In the genomic region with DNA sequence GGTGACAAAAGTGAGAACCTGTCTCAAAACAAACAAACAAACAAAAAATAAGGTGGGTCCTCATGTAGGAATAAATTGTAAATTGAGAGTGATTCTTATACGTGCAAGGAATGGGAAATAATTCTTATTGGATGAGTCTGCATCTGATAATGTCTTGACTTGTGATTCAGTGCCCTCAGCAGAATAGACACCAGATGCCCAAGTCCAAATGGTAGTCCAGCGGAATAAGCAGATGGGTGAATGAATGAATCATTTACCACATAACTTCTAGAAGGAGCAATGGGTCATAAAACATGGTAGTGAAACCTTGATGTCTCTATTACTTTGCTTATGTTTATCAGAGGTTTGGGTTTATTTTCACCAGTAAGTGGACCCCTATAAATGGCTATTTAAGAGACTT, we compare ENCODE assay signal across 21 cellular contexts.
"Had no signal": no experiment of that assay in that cellular context is flagged by ENCODE, and none has a peak within 500 bp of the region (broad histone marks: within the 10 kb centered on the region; RNA-seq: fewer than 3 reads in every experiment).

No MANE protein-coding gene starts in this region.

- DNase-seq: activated B cell treated with CpG ODN at 0.5 μM for 24 hours; activated CD4-positive, alpha-beta memory T cell treated with anti-CD3 and anti-CD28 coated beads for 36 hours; activated CD4-positive, alpha-beta T cell treated with anti-CD3 and anti-CD28 coated beads for 1 hour; activated CD4-positive, alpha-beta T cell treated with anti-CD3 and anti-CD28 coated beads, Interleukin-2, amount 10 ng/mL, durations not matched to agents 7 days and 5 days; activated CD8-positive, alpha-beta memory T cell treated with anti-CD3 and anti-CD28 coated beads for 24 hours; activated effector memory CD4-positive, alpha-beta T cell treated with anti-CD3 and anti-CD28 coated beads, Interleukin-2, amount 50 U/mL, for 16 hours; activated naive CD4-positive, alpha-beta T cell treated with Interleukin-2 at 50 U/mL for 16 hours; activated T-cell treated with anti-CD3 and anti-CD28 coated beads, Interleukin-2, amount 50 U/mL, for 4 hours; caudate nucleus; MM.1S; NCI-H1105; NCI-H1436; NCI-H1694 treated with DMSO at 0.1 percent for 48 hours; NCI-H2029 treated with DMSO at 0.1 percent for 48 hours; NCI-H345; NCI-H510A; NCI-H69; NK-92 treated with Interleukin-12 subunit alpha and Interleukin-12 subunit beta, amount 100 ng/mL, for 24 hours; SIG-M5; T-helper 17 cell; T-helper 9 cell had no signal

- ATAC-seq: activated T-cell treated with anti-CD3 and anti-CD28 coated beads, Interleukin-2, amount 50 U/mL, for 4 hours; T-helper 17 cell had no signal
